Comparison of ENCODE assay signal across 20 cellular contexts in genomic region chr12:94304012-94304411, GRCh38.
"Had no signal": no experiment of that assay in that cellular context is flagged by ENCODE, and none has a peak within 500 bp of the region (broad histone marks: within the 10 kb centered on the region; RNA-seq: fewer than 3 reads in every experiment).

No MANE protein-coding gene starts in this region.

- H3K27ac Mint-ChIP-seq: activated CD4-positive, alpha-beta T cell treated with anti-CD3 and anti-CD28 coated beads for 36 hours; activated naive CD8-positive, alpha-beta T cell treated with anti-CD3 and anti-CD28 coated beads, Interleukin-2, amount 50 U/mL, for 24 hours; naive B cell had no signal

- H3K36me3 ChIP-seq: ovary had no signal

- H3K27me3 Mint-ChIP-seq: activated CD4-positive, alpha-beta memory T cell treated with anti-CD3 and anti-CD28 coated beads, Interleukin-2, amount 10 ng/mL, durations not matched to agents 7 days and 5 days; activated CD4-positive, alpha-beta T cell treated with anti-CD3 and anti-CD28 coated beads for 36 hours; activated naive CD4-positive, alpha-beta T cell treated with anti-CD3 and anti-CD28 coated beads, Interleukin-2, amount 10 ng/mL, durations not matched to agents 7 days and 5 days; activated naive CD8-positive, alpha-beta T cell treated with anti-CD3 and anti-CD28 coated beads, Interleukin-2, amount 50 U/mL, for 24 hours; naive B cell had no signal

- H3K9me3 ChIP-seq: left lung, ovary, psoas muscle, testis had no signal

- DNase-seq: activated CD4-positive, alpha-beta memory T cell treated with anti-CD3 and anti-CD28 coated beads, Interleukin-2, amount 10 ng/mL, durations not matched to agents 7 days and 5 days; activated CD4-positive, alpha-beta T cell treated with anti-CD3 and anti-CD28 coated beads for 36 hours; activated CD8-positive, alpha-beta memory T cell treated with anti-CD3 and anti-CD28 coated beads, Interleukin-2, amount 50 U/mL, for 4 hours; activated effector memory CD4-positive, alpha-beta T cell treated with Interleukin-2 at 50 U/mL for 16 hours; activated naive CD4-positive, alpha-beta T cell treated with anti-CD3 and anti-CD28 coated beads, Interleukin-2, amount 10 ng/mL, durations not matched to agents 7 days and 5 days; activated naive CD8-positive, alpha-beta T cell treated with anti-CD3 and anti-CD28 coated beads, Interleukin-2, amount 50 U/mL, for 24 hours; activated T-cell treated with anti-CD3 and anti-CD28 coated beads, Interleukin-2, amount 50 U/mL, for 4 hours; anterior cingulate cortex; effector CD4-positive, alpha-beta T cell; left lung; naive B cell; ovary; psoas muscle; right cardiac atrium; stimulated activated CD4-positive, alpha-beta T cell treated with anti-CD3 and anti-CD28 coated beads, Interleukin-15, amount 100 ng/mL, for 24 hours; stimulated activated CD4-positive, alpha-beta T cell treated with anti-CD3 and anti-CD28 coated beads, Interleukin-2, amount 100 ng/mL, for 48 hours; SW 1271; testis had no signal

- ATAC-seq: activated CD4-positive, alpha-beta T cell treated with anti-CD3 and anti-CD28 coated beads for 36 hours; activated naive CD8-positive, alpha-beta T cell treated with anti-CD3 and anti-CD28 coated beads, Interleukin-2, amount 50 U/mL, for 24 hours; activated T-cell treated with anti-CD3 and anti-CD28 coated beads, Interleukin-2, amount 50 U/mL, for 4 hours; psoas muscle; right cardiac atrium had no signal

- H3K4me3 ChIP-seq: coronary artery, left lung, ovary, psoas muscle, testis had no signal

- H3K27ac ChIP-seq: left lung, ovary, psoas muscle, testis had no signal

- H3K4me3 Mint-ChIP-seq: activated CD4-positive, alpha-beta T cell treated with anti-CD3 and anti-CD28 coated beads for 36 hours; activated naive CD4-positive, alpha-beta T cell treated with anti-CD3 and anti-CD28 coated beads, Interleukin-2, amount 10 ng/mL, durations not matched to agents 7 days and 5 days; activated naive CD8-positive, alpha-beta T cell treated with anti-CD3 and anti-CD28 coated beads, Interleukin-2, amount 50 U/mL, for 24 hours; activated T-cell treated with anti-CD3 and anti-CD28 coated beads, Interleukin-2, amount 50 U/mL, for 4 hours; naive B cell had no signal

- H3K9me3 Mint-ChIP-seq: activated CD4-positive, alpha-beta memory T cell treated with anti-CD3 and anti-CD28 coated beads, Interleukin-2, amount 10 ng/mL, durations not matched to agents 7 days and 5 days; activated naive CD4-positive, alpha-beta T cell treated with anti-CD3 and anti-CD28 coated beads, Interleukin-2, amount 10 ng/mL, durations not matched to agents 7 days and 5 days; activated naive CD8-positive, alpha-beta T cell treated with anti-CD3 and anti-CD28 coated beads, Interleukin-2, amount 50 U/mL, for 24 hours; activated T-cell treated with anti-CD3 and anti-CD28 coated beads, Interleukin-2, amount 50 U/mL, for 4 hours; WTC11 had no signal
